Comparison of ENCODE assay signal across 13 cellular contexts in genomic region chr18:25830787-25831186, GRCh38.
A peak's percentile ranks its signal among the peaks of the same experiment; 100 is the strongest.
DNase-seq lines count a peak whose midpoint lies in the region; ATAC-seq and TF ChIP-seq lines count a peak whose summit lies in the region.
"Had no signal": no experiment of that assay in that cellular context is flagged by ENCODE, and none has a peak within 500 bp of the region (broad histone marks: within the 10 kb centered on the region; RNA-seq: fewer than 3 reads in every experiment).

No MANE protein-coding gene starts in this region.

- no peaks in the 10 kb centered on the region for H3K27me3 Mint-ChIP-seq in endodermal cell (ENCODE audit: insufficient read depth)
- H3K27me3 Mint-ChIP-seq: activated naive CD8-positive, alpha-beta T cell treated with anti-CD3 and anti-CD28 coated beads, Interleukin-2, amount 50 U/mL, for 24 hours had no signal

- no peak overlapping the region for H3K27ac ChIP-seq in stomach
- no peak overlapping the region for H3K27ac ChIP-seq in endodermal cell (ENCODE audit: low read depth, low read length)
- H3K27ac ChIP-seq: vagina had no signal

- ATAC-seq in HG02970 (IDR thresholded peaks at IDR 0.05; ENCODE audit: low FRiP score, unreplicated experiment), result no peak
- ATAC-seq: activated CD8-positive, alpha-beta T cell treated with anti-CD3 and anti-CD28 coated beads for 36 hours; activated naive CD8-positive, alpha-beta T cell treated with anti-CD3 and anti-CD28 coated beads, Interleukin-2, amount 50 U/mL, for 24 hours; left lobe of liver had no signal

- H3K36me3 ChIP-seq in stomach (no peaks in the 10 kb centered on the region), endodermal cell (ENCODE audit: control insufficient read depth, insufficient read depth, low read length) (no peaks in the 10 kb centered on the region)
- H3K36me3 ChIP-seq: vagina had no signal

- H3K4me1 Mint-ChIP-seq in endodermal cell, result peaks cover 10% of the 10 kb centered on the region
- H3K4me1 Mint-ChIP-seq: activated naive CD8-positive, alpha-beta T cell treated with anti-CD3 and anti-CD28 coated beads, Interleukin-2, amount 50 U/mL, for 24 hours had no signal

- H3K4me3 ChIP-seq in stomach, result no peak overlapping the region
- no peak overlapping the region for H3K4me3 ChIP-seq in endodermal cell (ENCODE audit: low read length)
- H3K4me3 ChIP-seq: vagina had no signal

- H3K9me3 ChIP-seq in stomach (no peaks in the 10 kb centered on the region), endodermal cell (ENCODE audit: control insufficient read depth, low read length) (no peaks in the 10 kb centered on the region)
- H3K9me3 ChIP-seq: vagina had no signal

- H3K9me3 Mint-ChIP-seq in endodermal cell, result no peaks in the 10 kb centered on the region
- H3K9me3 Mint-ChIP-seq: activated CD8-positive, alpha-beta T cell treated with anti-CD3 and anti-CD28 coated beads for 36 hours; activated naive CD8-positive, alpha-beta T cell treated with anti-CD3 and anti-CD28 coated beads, Interleukin-2, amount 50 U/mL, for 24 hours had no signal

- no peak for TF ChIP-seq EP300 in stomach (IDR thresholded peaks at IDR 0.05)

- no peak for TF ChIP-seq POLR2A in stomach (IDR thresholded peaks at IDR 0.05)

- intact Hi-C loops in stomach (cut with DNase I; ENCODE audit: low total_unique reads), result loop anchor here (10.0 kb wide), 1 partner anchor 956 kb away; no protein-coding TSS in a partner anchor

- no peak for TF ChIP-seq CTCF in stomach (IDR thresholded peaks at IDR 0.05)
- no peak for TF ChIP-seq CTCF in endodermal cell (conservative IDR thresholded peaks at IDR 0.05)

- DNase-seq in HS-27A (ENCODE audit: low read depth) (peak; percentile 43), dedifferentiated amniotic fluid mesenchymal stem cell (ENCODE audit: extremely low spot score) (peak; percentile 51), kidney tubule cell (ENCODE audit: low spot score) (peak; percentile 57), stomach (peak; percentile 34), NCI-H82 (lab: John Stamatoyannopoulos, UW) (no peak), NCI-H146 (lab: John Stamatoyannopoulos, UW) (no peak), endodermal cell (no peak)
- DNase-seq: activated CD8-positive, alpha-beta T cell treated with anti-CD3 and anti-CD28 coated beads for 36 hours; activated naive CD8-positive, alpha-beta T cell treated with anti-CD3 and anti-CD28 coated beads, Interleukin-2, amount 50 U/mL, for 24 hours; NCI-H1417 treated with DMSO at 0.1 percent for 48 hours had no signal

- no peak overlapping the region for H3K4me3 Mint-ChIP-seq in endodermal cell
- H3K4me3 Mint-ChIP-seq: activated CD8-positive, alpha-beta T cell treated with anti-CD3 and anti-CD28 coated beads for 36 hours; activated naive CD8-positive, alpha-beta T cell treated with anti-CD3 and anti-CD28 coated beads, Interleukin-2, amount 50 U/mL, for 24 hours had no signal

- peaks cover 0 to 18% (median 2%) of the 10 kb centered on the region in 4 donors for H3K4me1 ChIP-seq in stomach
- peaks cover 5% of the 10 kb centered on the region for H3K4me1 ChIP-seq in endodermal cell (ENCODE audit: control insufficient read depth, insufficient read depth, low read length)
- H3K4me1 ChIP-seq: vagina had no signal

- no peak overlapping the region for H3K9ac ChIP-seq in endodermal cell (ENCODE audit: extremely low read depth, low read length, poor library complexity, severe bottlenecking)

- no peak overlapping the region for H3K27ac Mint-ChIP-seq in endodermal cell
- H3K27ac Mint-ChIP-seq: activated CD8-positive, alpha-beta T cell treated with anti-CD3 and anti-CD28 coated beads for 36 hours; activated naive CD8-positive, alpha-beta T cell treated with anti-CD3 and anti-CD28 coated beads, Interleukin-2, amount 50 U/mL, for 24 hours had no signal

- no peaks in the 10 kb centered on the region for H3K27me3 ChIP-seq in stomach
- no peaks in the 10 kb centered on the region for H3K27me3 ChIP-seq in endodermal cell (ENCODE audit: control insufficient read depth, insufficient read depth, low read length, poor library complexity, severe bottlenecking)
- H3K27me3 ChIP-seq: vagina had no signal

- no peaks in the 10 kb centered on the region for H3K36me3 Mint-ChIP-seq in endodermal cell (ENCODE audit: low read depth)

- WGBS in stomach, 5 donors, result 48 to 75% (median 61%) methylated on average over 2 of the region's 2 CpGs
- WGBS in endodermal cell (ENCODE audit: insufficient coverage in 1 of 2, insufficient read length in 1 of 2), 2 experiments, result 88 to 100% methylated on average over 1 to 2 of the region's 2 CpGs

Comparison
In these comparisons a context has a peak if more than half of its experiments do, and no peak if none do; other contexts are left out.
1. DNase-seq: peak in HS-27A (single experiment), dedifferentiated amniotic fluid mesenchymal stem cell (single experiment), kidney tubule cell (single experiment) and stomach (single experiment); none in NCI-H82 (single experiment), NCI-H146 (single experiment) and endodermal cell (single experiment).